ENCODE assay signal across 25 cellular contexts in genomic region chr2:29275186-29275585, GRCh38.
"Had no signal": no experiment of that assay in that cellular context is flagged by ENCODE, and none has a peak within 500 bp of the region (broad histone marks: within the 10 kb centered on the region; RNA-seq: fewer than 3 reads in every experiment).

No MANE protein-coding gene starts in this region.

- H3K36me3 ChIP-seq: left ventricle myocardium inferior, neural progenitor cell, neutrophil, ovary, right atrium auricular region, right lobe of liver, spleen, suprapubic skin, thoracic aorta, tibial artery, upper lobe of right lung had no signal

- H3K27me3 ChIP-seq: neural progenitor cell, ovary, right atrium auricular region, right lobe of liver, upper lobe of right lung had no signal

- DNase-seq: hippocampal formation; kidney; left colon; left ventricle myocardium inferior; naive B cell; natural killer cell; nephron progenitor cell; occipital lobe; ovary; right lobe of liver; small intestine; spleen; stimulated activated CD4-positive, alpha-beta T cell treated with anti-CD3 and anti-CD28 coated beads, Interleukin-4, amount 100 ng/mL, for 24 hours; stimulated activated naive CD4-positive, alpha-beta T cell; trophoblast cell; upper lobe of right lung had no signal

- FAIRE-seq: kidney, small intestine, urothelium cell line had no signal

- H3K4me1 ChIP-seq: left ventricle myocardium inferior, neural progenitor cell, right atrium auricular region, right lobe of liver, spleen, tibial artery, upper lobe of right lung had no signal

- H3K4me3 ChIP-seq: left ventricle myocardium inferior, lung, neural progenitor cell, ovary, right atrium auricular region, right lobe of liver, spleen, suprapubic skin, thoracic aorta, tibial artery, upper lobe of right lung had no signal

- H3K9me3 ChIP-seq: left ventricle myocardium inferior, neutrophil, ovary, right atrium auricular region, right lobe of liver, spleen, suprapubic skin, thoracic aorta, tibial artery, upper lobe of right lung had no signal

- H2AFZ ChIP-seq: neural progenitor cell had no signal

- ATAC-seq: left colon; natural killer cell; right lobe of liver; stimulated activated effector memory CD8-positive, alpha-beta T cell treated with anti-CD3 and anti-CD28 coated beads, Interleukin-12 subunit alpha, Interleukin-12 subunit beta, amount 100 ng/mL, for 72 hours; upper lobe of right lung had no signal

- H3K27ac ChIP-seq: left ventricle myocardium inferior, neural progenitor cell, neutrophil, ovary, right atrium auricular region, right lobe of liver, spleen, suprapubic skin, thoracic aorta, tibial artery, upper lobe of right lung had no signal

- H3K4me2 ChIP-seq: neural progenitor cell had no signal

- H3K9ac ChIP-seq: neural progenitor cell had no signal
